Comparison of ENCODE assay signal across 24 cellular contexts in genomic region chr3:175005881-175006280, GRCh38.
DNase-seq lines count a peak whose midpoint lies in the region; ATAC-seq, FAIRE-seq and TF ChIP-seq lines count a peak whose summit lies in the region.
"Had no signal": no experiment of that assay in that cellular context is flagged by ENCODE, and none has a peak within 500 bp of the region (broad histone marks: within the 10 kb centered on the region; RNA-seq: fewer than 3 reads in every experiment).

No MANE protein-coding gene starts in this region.

- FAIRE-seq in keratinocyte (lab: Jason Lieb, UNC) = peak; percentile 43
- FAIRE-seq: GM12878 had no signal

- H3K27ac ChIP-seq in GM23248 (peak overlapping the region; percentile 55), keratinocyte (ENCODE audit: control insufficient read depth, insufficient read depth, low read length) (no peak overlapping the region)
- H3K27ac ChIP-seq: coronary artery, left ventricle myocardium inferior, parathyroid adenoma, right lobe of liver, transverse colon had no signal

- H3K79me2 ChIP-seq in GM23248 (ENCODE audit: insufficient read depth) (no peaks in the 10 kb centered on the region), keratinocyte (ENCODE audit: control insufficient read depth, insufficient read depth, low read length) (no peaks in the 10 kb centered on the region)
- H3K79me2 ChIP-seq: parathyroid adenoma had no signal

- H3K9me3 ChIP-seq in GM23248 (ENCODE audit: low read depth) = no peaks in the 10 kb centered on the region
- no peaks in the 10 kb centered on the region for H3K9me3 ChIP-seq in keratinocyte (ENCODE audit: control insufficient read depth, low read depth, low read length)
- H3K9me3 ChIP-seq: left ventricle myocardium inferior, right lobe of liver, transverse colon had no signal

- H3K4me2 ChIP-seq in GM23248 (ENCODE audit: unreplicated experiment) = peak overlapping the region; percentile 75
- no peak overlapping the region for H3K4me2 ChIP-seq in keratinocyte (ENCODE audit: control insufficient read depth, extremely low read depth, insufficient read depth, low read depth, low read length)

- H3K4me3 ChIP-seq in GM23248 (peak overlapping the region; percentile 7; the same call in 1 of the 2 replicates), keratinocyte (ENCODE audit: control insufficient read depth in 2 of 3, extremely low read depth in 1 of 3, insufficient read depth in 2 of 3, low read depth in 1 of 3, low read length in 3 of 3) (no peak overlapping the region)
- H3K4me3 ChIP-seq: coronary artery, GM12878, left ventricle myocardium inferior, right lobe of liver, transverse colon had no signal

- H3K4me1 ChIP-seq in GM23248 (ENCODE audit: insufficient read depth) = peaks cover 48% of the 10 kb centered on the region
- no peaks in the 10 kb centered on the region for H3K4me1 ChIP-seq in keratinocyte (ENCODE audit: control insufficient read depth, extremely low read depth, insufficient read depth, low read length)
- H3K4me1 ChIP-seq: left ventricle myocardium inferior, parathyroid adenoma, right lobe of liver had no signal

- H3K27me3 ChIP-seq in GM23248 (replicated peaks; ENCODE audit: insufficient read depth) (no peaks in the 10 kb centered on the region), keratinocyte (ENCODE audit: control insufficient read depth, extremely low read depth, insufficient read depth, low read length) (no peaks in the 10 kb centered on the region)
- H3K27me3 ChIP-seq: right lobe of liver, transverse colon had no signal

- no peak for ATAC-seq in GM19452 (IDR thresholded peaks at IDR 0.05; ENCODE audit: unreplicated experiment)
- ATAC-seq: activated T-cell treated with anti-CD3 and anti-CD28 coated beads, Interleukin-2, amount 50 U/mL, for 4 hours; GM12878; right lobe of liver had no signal

- DNase-seq in NCI-H1105 treated with DMSO at 0.1 percent for 48 hours (lab: John Stamatoyannopoulos, UW) (peak; percentile 26), NCI-H1105 (lab: John Stamatoyannopoulos, UW) (no peak), GM23248 (peak; percentile 59), SK-N-DZ (ENCODE audit: low spot score) (peak; percentile 6), keratinocyte (ENCODE audit: low read depth, low spot score) (no peak), SIG-M5 (lab: John Stamatoyannopoulos, UW) (no peak), AG08396 (ENCODE audit: low spot score) (no peak)
- DNase-seq: activated naive CD4-positive, alpha-beta T cell treated with Interleukin-2 at 50 U/mL for 16 hours; activated T-cell treated with anti-CD3 and anti-CD28 coated beads, Interleukin-2, amount 50 U/mL, for 4 hours; amygdala; CD4-positive, CD25-positive, alpha-beta regulatory T cell; GDM1; Karpas-422; left ventricle myocardium inferior; NCI-H526 treated with DMSO at 0.1 percent for 48 hours; nephron progenitor cell; right lobe of liver; Right ventricle myocardium superior; T-helper 1 cell; transverse colon had no signal

- H2AFZ ChIP-seq in GM23248 (peak overlapping the region; percentile 80), keratinocyte (ENCODE audit: control insufficient read depth, low read length) (no peak overlapping the region)
- H2AFZ ChIP-seq: parathyroid adenoma had no signal

- no peaks in the 10 kb centered on the region for H3K9me2 ChIP-seq in GM23248 (ENCODE audit: insufficient read depth)

- TF ChIP-seq CTCF in keratinocyte (optimal IDR thresholded peaks at IDR 0.05 in 1 of 3, IDR thresholded peaks at IDR 0.05 in 1 of 3, conservative IDR thresholded peaks at IDR 0.05 in 1 of 3; ENCODE audit: extremely low read depth in 1 of 3, insufficient read depth in 2 of 3, low read length in 3 of 3) = no peak

- WGBS in GM23248 (ENCODE audit: low coverage in 1 of 2, low lambda C conversion rate in 2 of 2, missing lambda C conversion rate in 2 of 2), 2 experiments = 10 to 11% methylated on average over 5 of the region's 5 CpGs

- peaks cover 37% of the 10 kb centered on the region for H3F3A ChIP-seq in GM23248 (ENCODE audit: insufficient read depth)

- H3K9ac ChIP-seq in GM23248 = peak overlapping the region; percentile 61
- no peak overlapping the region for H3K9ac ChIP-seq in keratinocyte (ENCODE audit: control insufficient read depth, extremely low read depth, insufficient read depth, low read length)
- H3K9ac ChIP-seq: parathyroid adenoma had no signal

- no peaks in the 10 kb centered on the region for H3K9me1 ChIP-seq in keratinocyte (ENCODE audit: control insufficient read depth, extremely low read depth, insufficient read depth, low read length)

- in situ Hi-C loops in GM23248 (cut with MboI) = no loop called here

- H3K36me3 ChIP-seq in GM23248 (ENCODE audit: low read depth) (no peaks in the 10 kb centered on the region), keratinocyte (ENCODE audit: control insufficient read depth in 2 of 2, extremely low read depth in 1 of 2, insufficient read depth in 2 of 2, low read length in 2 of 2) (no peaks in the 10 kb centered on the region)
- H3K36me3 ChIP-seq: left ventricle myocardium inferior, right lobe of liver, transverse colon had no signal

- H4K20me1 ChIP-seq in GM23248 (ENCODE audit: insufficient read depth) (no peaks in the 10 kb centered on the region), keratinocyte (ENCODE audit: control insufficient read depth, extremely low read depth, insufficient read depth, low read length) (no peaks in the 10 kb centered on the region)

- dilution Hi-C loops in keratinocyte (cut with MboI; ENCODE audit: extremely low pct_ligation_motif_present, low sequenced_read_pairs) = no loop called here

Comparison
In these comparisons a context has a peak if more than half of its experiments do, and no peak if none do; other contexts are left out.
1. DNase-seq: peak in NCI-H1105 treated with DMSO at 0.1 percent for 48 hours (single experiment), GM23248 (single experiment) and SK-N-DZ (single experiment); none in NCI-H1105 (single experiment), keratinocyte (single experiment), SIG-M5 (single experiment) and AG08396 (single experiment).